In the genomic region with DNA sequence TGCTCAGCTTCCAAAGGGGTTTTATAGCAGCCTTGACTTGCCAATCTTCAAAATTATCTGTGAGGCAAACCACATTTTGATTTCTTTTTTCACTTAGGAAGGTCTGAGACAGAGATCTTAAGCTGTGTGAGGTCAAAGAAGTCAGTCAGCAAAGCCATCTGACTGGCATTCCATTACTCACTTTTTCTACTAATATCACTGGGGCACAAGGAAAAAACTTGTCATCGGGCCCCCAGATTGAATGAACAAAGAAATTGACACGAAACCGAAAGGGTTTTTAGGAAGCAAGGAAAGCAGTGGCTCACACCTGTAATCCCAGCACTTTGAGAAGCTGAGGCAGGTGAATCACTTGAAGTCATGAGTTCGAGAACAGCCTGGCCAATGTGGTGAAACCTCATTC, we compare ENCODE assay signal across 15 cellular contexts.
A peak's percentile ranks its signal among the peaks of the same experiment; 100 is the strongest.
DNase-seq lines count a peak whose midpoint lies in the region; ATAC-seq and TF ChIP-seq lines count a peak whose summit lies in the region.
"Had no signal": no experiment of that assay in that cellular context is flagged by ENCODE, and none has a peak within 500 bp of the region (broad histone marks: within the 10 kb centered on the region; RNA-seq: fewer than 3 reads in every experiment).

No MANE protein-coding gene starts in this region.

- peaks cover 54% of the 10 kb centered on the region for H3K27me3 Mint-ChIP-seq in activated naive CD8-positive, alpha-beta T cell treated with anti-CD3 and anti-CD28 coated beads, Interleukin-2, amount 50 U/mL, for 24 hours

- H3K27ac ChIP-seq in MM.1S (ENCODE audit: low read length) (peak overlapping the region; percentile 15; the same call in 1 of the 2 replicates), VCaP (peak overlapping the region; percentile 96)
- H3K27ac ChIP-seq: heart left ventricle had no signal

- peaks cover 16% of the 10 kb centered on the region for H3K9me3 Mint-ChIP-seq in activated naive CD8-positive, alpha-beta T cell treated with anti-CD3 and anti-CD28 coated beads, Interleukin-2, amount 50 U/mL, for 24 hours

- H3K36me3 Mint-ChIP-seq in activated naive CD8-positive, alpha-beta T cell treated with anti-CD3 and anti-CD28 coated beads, Interleukin-2, amount 50 U/mL, for 24 hours (ENCODE audit: low read depth), result peaks cover 2% of the 10 kb centered on the region

- H3K27me3 ChIP-seq in MM.1S (replicated peaks; ENCODE audit: insufficient read depth, low read length), result no peaks in the 10 kb centered on the region

- H3K4me3 Mint-ChIP-seq in activated naive CD8-positive, alpha-beta T cell treated with anti-CD3 and anti-CD28 coated beads, Interleukin-2, amount 50 U/mL, for 24 hours, result no peak overlapping the region

- H3K9me2 ChIP-seq in MM.1S (replicated peaks; ENCODE audit: insufficient read depth, low read length), result no peaks in the 10 kb centered on the region

- no peaks in the 10 kb centered on the region for H3K36me3 ChIP-seq in MM.1S (replicated peaks; ENCODE audit: insufficient read depth, low read length)
- H3K36me3 ChIP-seq: heart left ventricle had no signal

- TF ChIP-seq CTCF in MM.1S (IDR thresholded peaks at IDR 0.05; ENCODE audit: low read length) (no peak), VCaP (conservative IDR thresholded peaks at IDR 0.05) (no peak)

- no peaks in the 10 kb centered on the region for H3K79me2 ChIP-seq in MM.1S (ENCODE audit: low read length)

- peak overlapping the region; percentile 16; the same call in 1 of the 2 replicates for H3K4me2 ChIP-seq in MM.1S (ENCODE audit: low read depth, low read length)

- H3K4me1 ChIP-seq in MM.1S (ENCODE audit: low read length), result peaks cover 25% of the 10 kb centered on the region

- peaks cover 28% of the 10 kb centered on the region for H3K4me1 Mint-ChIP-seq in activated naive CD8-positive, alpha-beta T cell treated with anti-CD3 and anti-CD28 coated beads, Interleukin-2, amount 50 U/mL, for 24 hours

- H3K4me3 ChIP-seq in MM.1S (ENCODE audit: low read length), result no peak overlapping the region
- H3K4me3 ChIP-seq: heart left ventricle had no signal

- H3F3A ChIP-seq in MM.1S (ENCODE audit: insufficient read depth, low read length), result peaks cover 10% of the 10 kb centered on the region

- peak overlapping the region; percentile 85 for H3K27ac Mint-ChIP-seq in activated naive CD8-positive, alpha-beta T cell treated with anti-CD3 and anti-CD28 coated beads, Interleukin-2, amount 50 U/mL, for 24 hours

- no peak overlapping the region for H2AFZ ChIP-seq in MM.1S (ENCODE audit: low read length)

- no peaks in the 10 kb centered on the region for H4K20me1 ChIP-seq in MM.1S (ENCODE audit: insufficient read depth, low read length)

- peak; percentile 88 for ATAC-seq in activated naive CD8-positive, alpha-beta T cell treated with anti-CD3 and anti-CD28 coated beads, Interleukin-2, amount 50 U/mL, for 24 hours
- ATAC-seq: HCT116, heart left ventricle, PC-3 had no signal

- no peaks in the 10 kb centered on the region for H3K9me3 ChIP-seq in MM.1S (replicated peaks; ENCODE audit: insufficient read depth, low read length)
- H3K9me3 ChIP-seq: heart left ventricle had no signal

- DNase-seq in MM.1S, result peak; percentile 52
- peak; percentile 45 for DNase-seq in activated naive CD8-positive, alpha-beta T cell treated with anti-CD3 and anti-CD28 coated beads, Interleukin-2, amount 50 U/mL, for 24 hours
- DNase-seq in stimulated activated CD4-positive, alpha-beta T cell treated with anti-CD3 and anti-CD28 coated beads, Interleukin-4, amount 100 ng/mL, for 48 hours (ENCODE audit: low read depth in 2 of 2), result peak; percentile 35 to 40
- DNase-seq in NCI-H1048 (lab: John Stamatoyannopoulos, UW), result no peak
- DNase-seq in ureter (ENCODE audit: low spot score), result no peak
- DNase-seq in T1000 (lab: John Stamatoyannopoulos, UW), result no peak
- DNase-seq: effector memory CD4-positive, alpha-beta T cell; heart left ventricle; islet precursor cell; NCI-H2081 treated with DMSO at 0.1 percent for 48 hours; NCI-H526; PC-3; retina had no signal

- no peak overlapping the region for H3K9ac ChIP-seq in MM.1S (ENCODE audit: low read length)

Comparison
In these comparisons a context has a peak if more than half of its experiments do, and no peak if none do; other contexts are left out.
1. DNase-seq: peak in MM.1S (single experiment), activated naive CD8-positive, alpha-beta T cell treated with anti-CD3 and anti-CD28 coated beads, Interleukin-2, amount 50 U/mL, for 24 hours (single experiment) and stimulated activated CD4-positive, alpha-beta T cell treated with anti-CD3 and anti-CD28 coated beads, Interleukin-4, amount 100 ng/mL, for 48 hours (2 of 2); none in NCI-H1048 (single experiment), ureter (single experiment) and T1000 (single experiment).